1 cellular context compared by ENCODE assay signal in the genomic region with DNA sequence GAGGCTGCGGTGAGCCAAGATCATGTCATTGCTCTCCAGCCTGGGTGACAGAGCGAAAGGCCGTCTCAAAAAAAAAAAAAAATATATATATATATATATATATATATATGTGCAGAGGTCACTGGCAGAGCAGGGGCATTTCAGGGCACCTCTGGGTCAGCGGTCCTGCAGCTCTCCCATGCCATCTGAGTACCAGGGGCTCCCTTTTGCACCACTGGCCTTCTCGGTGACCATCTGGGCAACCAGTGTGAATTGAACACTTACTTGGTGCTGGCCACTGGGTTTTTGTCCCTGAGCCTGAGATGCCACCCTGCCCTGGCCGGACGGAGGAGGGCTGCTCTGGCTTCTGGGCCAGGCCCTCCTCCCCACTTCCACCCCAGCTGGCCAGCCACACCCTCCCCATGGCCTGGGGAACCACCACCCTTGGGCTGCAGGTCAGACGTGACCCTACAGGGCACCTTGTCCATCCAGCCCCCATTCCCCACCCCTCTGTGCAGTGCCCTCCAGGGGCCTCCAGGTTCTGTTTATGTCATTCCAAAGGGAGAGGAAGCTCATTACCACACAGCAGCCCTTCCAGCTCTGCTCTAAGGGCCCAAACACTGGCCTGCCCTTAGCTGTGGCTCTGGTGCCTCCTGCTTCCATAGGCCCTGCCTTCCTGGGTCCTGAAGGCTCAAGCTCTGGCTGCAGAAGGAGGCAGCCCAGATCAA.
TF ChIP-seq lines count a peak whose summit lies in the region.

No MANE protein-coding gene starts in this region.

TF ChIP-seq in WTC11, 78 proteins besides CTCF, POLR2A, EP300 and RAD21 (continued from another document):
- TF ChIP-seq, protein P1, sequence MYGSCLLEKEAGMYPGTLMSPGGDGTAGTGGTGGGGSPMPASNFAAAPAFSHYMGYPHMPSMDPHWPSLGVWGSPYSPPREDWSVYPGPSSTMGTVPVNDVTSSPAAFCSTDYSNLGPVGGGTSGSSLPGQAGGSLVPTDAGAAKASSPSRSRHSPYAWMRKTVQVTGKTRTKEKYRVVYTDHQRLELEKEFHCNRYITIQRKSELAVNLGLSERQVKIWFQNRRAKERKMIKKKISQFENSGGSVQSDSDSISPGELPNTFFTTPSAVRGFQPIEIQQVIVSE (CRISPR knock-in tag; IDR thresholded peaks at IDR 0.05; ENCODE audit: borderline replicate concordance) = no peak
- TF ChIP-seq JAZF1 (CRISPR knock-in tag; IDR thresholded peaks at IDR 0.05) = no peak
TF ChIP-seq in WTC11: peak in this region for 1.
